ENCODE assay signal across 14 cellular contexts in the genomic region with DNA sequence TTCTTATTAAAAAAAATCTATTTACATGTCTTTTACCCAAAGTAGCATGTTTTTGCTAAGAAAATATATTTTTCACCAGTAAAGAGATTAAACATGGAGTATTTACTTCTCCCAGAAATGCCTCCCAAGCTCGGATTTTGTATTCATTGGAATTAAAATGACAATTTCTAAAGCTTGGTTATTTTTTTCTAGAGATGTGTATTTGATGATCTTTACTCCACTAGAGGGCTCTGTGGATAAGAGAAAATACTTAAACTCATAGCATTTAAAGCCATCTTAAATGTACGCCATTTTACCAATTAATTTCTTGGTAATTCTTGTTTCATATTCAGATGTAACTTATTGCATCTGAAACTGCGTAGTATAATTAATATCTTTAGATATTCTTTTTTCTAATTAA.
DNase-seq lines count a peak whose midpoint lies in the region; ATAC-seq and TF ChIP-seq lines count a peak whose summit lies in the region.
"Had no signal": no experiment of that assay in that cellular context is flagged by ENCODE, and none has a peak within 500 bp of the region (broad histone marks: within the 10 kb centered on the region; RNA-seq: fewer than 3 reads in every experiment).

No MANE protein-coding gene starts in this region.

- POLR2A ChIA-PET in MCF 10A (lab: Yijun Ruan, JAX), result no interaction called here

- TF ChIP-seq CTCF in MCF 10A (IDR thresholded peaks at IDR 0.05; ENCODE audit: unreplicated experiment) (peak; percentile 32), breast epithelium (IDR thresholded peaks at IDR 0.05) (no peak), astrocyte of the spinal cord (IDR thresholded peaks at IDR 0.05; ENCODE audit: low read depth, low read length) (peak; percentile 12), type B pancreatic cell (conservative IDR thresholded peaks at IDR 0.05) (peak; percentile 72)

- H3K36me3 Mint-ChIP-seq in MCF 10A (ENCODE audit: insufficient read depth, unreplicated experiment) (no peaks in the 10 kb centered on the region), type B pancreatic cell (no peaks in the 10 kb centered on the region)
- H3K36me3 Mint-ChIP-seq: natural killer cell; stimulated activated effector memory CD8-positive, alpha-beta T cell treated with anti-CD3 and anti-CD28 coated beads, Interleukin-12 subunit alpha, Interleukin-12 subunit beta, amount 100 ng/mL, for 72 hours had no signal

- no peaks in the 10 kb centered on the region for H3K36me3 ChIP-seq in breast epithelium

- in situ Hi-C loops in astrocyte of the spinal cord (cut with HindIII; ENCODE audit: low sequenced_read_pairs), result no loop called here

- no peaks in the 10 kb centered on the region for H3K9me3 ChIP-seq in breast epithelium

- no peaks in the 10 kb centered on the region for H3K27me3 ChIP-seq in breast epithelium

- H3K4me1 Mint-ChIP-seq in MCF 10A (ENCODE audit: insufficient read depth, unreplicated experiment) (no peaks in the 10 kb centered on the region), type B pancreatic cell (ENCODE audit: unreplicated experiment) (no peaks in the 10 kb centered on the region)
- H3K4me1 Mint-ChIP-seq: natural killer cell; stimulated activated effector memory CD8-positive, alpha-beta T cell treated with anti-CD3 and anti-CD28 coated beads, Interleukin-12 subunit alpha, Interleukin-12 subunit beta, amount 100 ng/mL, for 72 hours had no signal

- ATAC-seq in HG02885 (IDR thresholded peaks at IDR 0.05; ENCODE audit: poor library complexity, unreplicated experiment), result no peak
- ATAC-seq: natural killer cell; stimulated activated effector memory CD8-positive, alpha-beta T cell treated with anti-CD3 and anti-CD28 coated beads, Interleukin-12 subunit alpha, Interleukin-12 subunit beta, amount 100 ng/mL, for 72 hours had no signal

- BruUV-seq in MCF 10A (replicated peaks; lab: Mats Ljungman, UMichigan), result no TSS peak

- H3K4me3 ChIP-seq in breast epithelium (no peak overlapping the region), astrocyte of the spinal cord (ENCODE audit: low read depth, low read length) (no peak overlapping the region)

- H3K27me3 Mint-ChIP-seq in MCF 10A (ENCODE audit: insufficient read depth, unreplicated experiment) (peaks cover 44% of the 10 kb centered on the region), type B pancreatic cell (peaks cover 5% of the 10 kb centered on the region)

- CTCF ChIA-PET in MCF 10A (lab: Yijun Ruan, JAX), result interaction anchor here (0.8 to 1.3 kb wide), 2 partner anchors 10 to 1799 kb away, joined by 3 to 4 read pairs; no protein-coding TSS in a partner anchor

- peak; percentile 6 for DNase-seq in MCF 10A (ENCODE audit: unreplicated experiment)
- no peak for DNase-seq in breast epithelium (ENCODE audit: low spot score in 2 of 2)
- DNase-seq in NCI-H1105 (lab: John Stamatoyannopoulos, UW), result peak; percentile 26
- no peak for DNase-seq in astrocyte of the spinal cord (ENCODE audit: low read depth, low spot score)
- no peak for DNase-seq in type B pancreatic cell (ENCODE audit: extremely low spot score, unreplicated experiment)
- DNase-seq in NCI-H446 treated with DMSO at 0.1 percent for 48 hours (lab: John Stamatoyannopoulos, UW), result no peak
- no peak for DNase-seq in superior temporal gyrus (ENCODE audit: extremely low spot score)
- DNase-seq: aorta; C1 segment of cervical spinal cord; natural killer cell; stimulated activated CD4-positive, alpha-beta T cell treated with anti-CD3 and anti-CD28 coated beads, Interleukin-15, amount 100 ng/mL, for 24 hours; T1000 had no signal

- H3K4me3 Mint-ChIP-seq in MCF 10A (ENCODE audit: unreplicated experiment) (no peak overlapping the region), type B pancreatic cell (no peak overlapping the region)
- H3K4me3 Mint-ChIP-seq: natural killer cell; stimulated activated effector memory CD8-positive, alpha-beta T cell treated with anti-CD3 and anti-CD28 coated beads, Interleukin-12 subunit alpha, Interleukin-12 subunit beta, amount 100 ng/mL, for 72 hours had no signal

- no peak overlapping the region for H3K27ac Mint-ChIP-seq in MCF 10A (ENCODE audit: low read depth, unreplicated experiment)
- no peak overlapping the region for H3K27ac Mint-ChIP-seq in type B pancreatic cell
- H3K27ac Mint-ChIP-seq: natural killer cell; stimulated activated effector memory CD8-positive, alpha-beta T cell treated with anti-CD3 and anti-CD28 coated beads, Interleukin-12 subunit alpha, Interleukin-12 subunit beta, amount 100 ng/mL, for 72 hours had no signal

- H3K27ac ChIP-seq in breast epithelium, result no peak overlapping the region

- H3K4me1 ChIP-seq in breast epithelium, result no peaks in the 10 kb centered on the region

- intact Hi-C loops in MCF 10A (cut with micrococcal nuclease), result loop anchor here (2.0 kb wide), 1 partner anchor 1276 kb away; no protein-coding TSS in a partner anchor
- intact Hi-C loops in breast epithelium (cut with DNase I; ENCODE audit: low total_unique reads), result no loop called here

- H3K9me3 Mint-ChIP-seq in MCF 10A (ENCODE audit: unreplicated experiment) (no peaks in the 10 kb centered on the region), type B pancreatic cell (no peaks in the 10 kb centered on the region)
- H3K9me3 Mint-ChIP-seq: natural killer cell had no signal

- TF ChIP-seq POLR2A in breast epithelium (IDR thresholded peaks at IDR 0.05), result no peak

Comparison
In these comparisons a context has a peak if more than half of its experiments do, and no peak if none do; other contexts are left out.
1. DNase-seq: peak in MCF 10A (single experiment) and NCI-H1105 (single experiment); none in breast epithelium (0 of 2), astrocyte of the spinal cord (single experiment), type B pancreatic cell (single experiment), NCI-H446 treated with DMSO at 0.1 percent for 48 hours (single experiment) and superior temporal gyrus (single experiment).
2. CTCF ChIP-seq: peak in MCF 10A (single experiment), astrocyte of the spinal cord (single experiment) and type B pancreatic cell (single experiment); none in breast epithelium (0 of 3).